Comparison of ENCODE assay signal across 18 cellular contexts in the genomic region with DNA sequence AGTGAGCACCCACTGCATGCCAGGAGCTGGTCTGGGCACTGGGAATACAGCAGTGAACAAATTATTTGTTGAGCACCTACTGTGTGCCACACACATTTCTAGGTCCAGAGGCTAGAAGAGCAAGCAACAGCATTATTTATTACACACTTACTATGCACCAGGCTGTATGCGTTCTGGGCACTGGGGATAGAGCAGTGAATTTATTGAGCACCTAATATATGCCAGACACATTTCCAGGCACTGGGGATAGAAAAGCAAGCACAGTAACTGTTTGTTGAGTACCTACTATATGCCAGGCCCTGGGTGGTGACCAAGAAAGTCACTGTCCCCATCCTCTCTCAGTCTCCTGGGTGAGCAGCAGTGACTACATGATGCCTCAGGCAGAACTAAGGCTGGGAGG.
"Had no signal": no experiment of that assay in that cellular context is flagged by ENCODE, and none has a peak within 500 bp of the region (broad histone marks: within the 10 kb centered on the region; RNA-seq: fewer than 3 reads in every experiment).

No MANE protein-coding gene starts in this region.

- H3K4me3 Mint-ChIP-seq: activated CD4-positive, alpha-beta T cell treated with anti-CD3 and anti-CD28 coated beads, Interleukin-2, amount 10 ng/mL, durations not matched to agents 24 days and 14 days; activated CD8-positive, alpha-beta T cell treated with anti-CD3 and anti-CD28 coated beads, Interleukin-2, amount 10 ng/mL, durations not matched to agents 7 days and 5 days; activated naive CD4-positive, alpha-beta T cell treated with anti-CD3 and anti-CD28 coated beads for 36 hours; activated naive CD8-positive, alpha-beta T cell treated with anti-CD3 and anti-CD28 coated beads, Interleukin-2, amount 50 U/mL, for 24 hours; activated T-cell treated with anti-CD3 and anti-CD28 coated beads, Interleukin-2, amount 50 U/mL, for 4 hours; effector memory CD8-positive, alpha-beta T cell; nephron progenitor cell had no signal

- H3K27me3 ChIP-seq: ascending aorta, breast epithelium, foreskin keratinocyte, tibial artery, vagina had no signal

- H3K9me3 Mint-ChIP-seq: activated CD4-positive, alpha-beta T cell treated with anti-CD3 and anti-CD28 coated beads, Interleukin-2, amount 10 ng/mL, durations not matched to agents 24 days and 14 days; activated naive CD4-positive, alpha-beta T cell treated with anti-CD3 and anti-CD28 coated beads for 36 hours; activated naive CD8-positive, alpha-beta T cell treated with anti-CD3 and anti-CD28 coated beads, Interleukin-2, amount 50 U/mL, for 24 hours; activated T-cell treated with anti-CD3 and anti-CD28 coated beads, Interleukin-2, amount 50 U/mL, for 4 hours; effector memory CD8-positive, alpha-beta T cell had no signal

- DNase-seq: activated CD4-positive, alpha-beta T cell treated with anti-CD3 and anti-CD28 coated beads, Interleukin-2, amount 10 ng/mL, durations not matched to agents 24 days and 14 days; activated CD8-positive, alpha-beta memory T cell treated with anti-CD3 and anti-CD28 coated beads, Interleukin-2, amount 50 U/mL, for 4 hours; activated CD8-positive, alpha-beta T cell treated with anti-CD3 and anti-CD28 coated beads, Interleukin-2, amount 10 ng/mL, durations not matched to agents 7 days and 5 days; activated naive CD4-positive, alpha-beta T cell treated with anti-CD3 and anti-CD28 coated beads for 36 hours; activated naive CD8-positive, alpha-beta T cell treated with anti-CD3 and anti-CD28 coated beads, Interleukin-2, amount 50 U/mL, for 24 hours; activated T-cell treated with anti-CD3 and anti-CD28 coated beads, Interleukin-2, amount 50 U/mL, for 4 hours; dermis blood vessel endothelial cell; effector memory CD8-positive, alpha-beta T cell; foreskin keratinocyte; nephron progenitor cell; T-helper 1 cell; T-helper 9 cell; tibial artery had no signal

- H3K27ac Mint-ChIP-seq: activated CD4-positive, alpha-beta T cell treated with anti-CD3 and anti-CD28 coated beads, Interleukin-2, amount 10 ng/mL, durations not matched to agents 24 days and 14 days; activated CD8-positive, alpha-beta T cell treated with anti-CD3 and anti-CD28 coated beads, Interleukin-2, amount 10 ng/mL, durations not matched to agents 7 days and 5 days; activated naive CD4-positive, alpha-beta T cell treated with anti-CD3 and anti-CD28 coated beads for 36 hours; activated naive CD8-positive, alpha-beta T cell treated with anti-CD3 and anti-CD28 coated beads, Interleukin-2, amount 50 U/mL, for 24 hours; effector memory CD8-positive, alpha-beta T cell; nephron progenitor cell; progenitor cell of endocrine pancreas had no signal

- H3K36me3 ChIP-seq: ascending aorta, breast epithelium, tibial artery, vagina had no signal

- H3K27me3 Mint-ChIP-seq: activated CD4-positive, alpha-beta T cell treated with anti-CD3 and anti-CD28 coated beads, Interleukin-2, amount 10 ng/mL, durations not matched to agents 24 days and 14 days; activated naive CD8-positive, alpha-beta T cell treated with anti-CD3 and anti-CD28 coated beads, Interleukin-2, amount 50 U/mL, for 24 hours had no signal

- H3K4me1 Mint-ChIP-seq: activated CD4-positive, alpha-beta T cell treated with anti-CD3 and anti-CD28 coated beads, Interleukin-2, amount 10 ng/mL, durations not matched to agents 24 days and 14 days; activated naive CD8-positive, alpha-beta T cell treated with anti-CD3 and anti-CD28 coated beads, Interleukin-2, amount 50 U/mL, for 24 hours had no signal

- H3K9me3 ChIP-seq: ascending aorta, breast epithelium, tibial artery, vagina had no signal

- ATAC-seq: activated CD8-positive, alpha-beta T cell treated with anti-CD3 and anti-CD28 coated beads, Interleukin-2, amount 10 ng/mL, durations not matched to agents 7 days and 5 days; activated naive CD8-positive, alpha-beta T cell treated with anti-CD3 and anti-CD28 coated beads, Interleukin-2, amount 50 U/mL, for 24 hours; activated T-cell treated with anti-CD3 and anti-CD28 coated beads, Interleukin-2, amount 50 U/mL, for 4 hours; effector memory CD8-positive, alpha-beta T cell; foreskin keratinocyte; left lobe of liver had no signal

- H3K4me3 ChIP-seq: ascending aorta, breast epithelium, tibial artery, vagina had no signal

- H3K27ac ChIP-seq: foreskin keratinocyte had no signal
